Comparison of ENCODE assay signal across 8 cellular contexts in genomic region chr9:120875954-120876841, GRCh38. TPM values are rescaled to one million over a fixed set of nuclear protein-coding genes. Genes with fewer than 3 reads are reported as not detected.
DNase-seq lines count a peak whose midpoint lies in the region; ATAC-seq and TF ChIP-seq lines count a peak whose summit lies in the region.

No MANE protein-coding gene starts in this region.

- H3K36me3 ChIP-seq in KMS-11 (ENCODE audit: insufficient read depth), result no peaks in the 10 kb centered on the region
- H3K36me3 ChIP-seq in neuronal stem cell (replicated peaks in 1 of 2; ENCODE audit: control insufficient read depth in 2 of 2, insufficient read depth in 2 of 2, low read length in 2 of 2), result peaks cover 11 to 37% of the 10 kb centered on the region in 2 donors
- H3K36me3 ChIP-seq in subcutaneous abdominal adipose tissue (ENCODE audit: control insufficient read depth in 5 of 5, insufficient read depth in 5 of 5, low read length in 5 of 5), result peaks cover 0 to 11% (median 5%) of the 10 kb centered on the region in 5 donors

- peak overlapping the region; percentile 96 for H3K23ac ChIP-seq in neuronal stem cell (ENCODE audit: low read depth, low read length, poor library complexity)

- H3K9me3 ChIP-seq in neuronal stem cell (replicated peaks in 1 of 2; ENCODE audit: control insufficient read depth in 2 of 2, insufficient read depth in 1 of 2, low read depth in 1 of 2, low read length in 2 of 2) (no peaks in the 10 kb centered on the region), subcutaneous abdominal adipose tissue (ENCODE audit: control insufficient read depth in 5 of 5, low read length in 5 of 5) (no peaks in the 10 kb centered on the region)

- H3K27me3 ChIP-seq in KMS-11 (ENCODE audit: insufficient read depth, low read depth), result no peaks in the 10 kb centered on the region
- H3K27me3 ChIP-seq in foreskin keratinocyte, result no peaks in the 10 kb centered on the region
- H3K27me3 ChIP-seq in neuronal stem cell (ENCODE audit: control insufficient read depth in 3 of 3, insufficient read depth in 3 of 3, low read depth in 1 of 3, low read length in 3 of 3), result peaks cover 0 to 3% (median 2%) of the 10 kb centered on the region in 3 experiments
- peaks cover 0 to 5% (median 4%) of the 10 kb centered on the region in 5 donors for H3K27me3 ChIP-seq in subcutaneous abdominal adipose tissue (ENCODE audit: control insufficient read depth in 5 of 5, insufficient read depth in 4 of 5, low read length in 5 of 5)

- H2BK15ac ChIP-seq in neuronal stem cell (ENCODE audit: low read length), result peak overlapping the region; percentile 96

- H4K8ac ChIP-seq in neuronal stem cell (ENCODE audit: low read depth, low read length), result no peak overlapping the region

- H2AFZ ChIP-seq in KMS-11 (ENCODE audit: low read depth), result peak overlapping the region; percentile 41; the same call in 1 of the 2 replicates
- peak overlapping the region; percentile 94 for H2AFZ ChIP-seq in neuronal stem cell (ENCODE audit: low read length)

- no peaks in the 10 kb centered on the region for H3K79me1 ChIP-seq in neuronal stem cell (ENCODE audit: low read depth, low read length)

- peak overlapping the region; percentile 85 for H2AK5ac ChIP-seq in neuronal stem cell (ENCODE audit: low read depth, low read length)

- peak overlapping the region; percentile 14 for H3K4ac ChIP-seq in neuronal stem cell (ENCODE audit: low read length)

- H2BK12ac ChIP-seq in neuronal stem cell (ENCODE audit: low read length), result peak overlapping the region; percentile 48

- peak overlapping the region; percentile 19 for H2BK5ac ChIP-seq in neuronal stem cell (ENCODE audit: low read length)

- H3K4me1 ChIP-seq in KMS-11 (ENCODE audit: low read depth, poor library complexity, severe bottlenecking) (peaks cover 74% of the 10 kb centered on the region), foreskin keratinocyte (peaks cover 9% of the 10 kb centered on the region), neuronal stem cell (ENCODE audit: control insufficient read depth in 2 of 2, insufficient read depth in 1 of 2, low read depth in 1 of 2, low read length in 2 of 2) (peaks cover 11% of the 10 kb centered on the region in 2 donors), subcutaneous abdominal adipose tissue (ENCODE audit: control insufficient read depth in 5 of 5, insufficient read depth in 5 of 5, low read length in 5 of 5) (peaks cover 0 to 22% (median 12%) of the 10 kb centered on the region in 5 donors)

- WGBS in neuronal stem cell (ENCODE audit: extremely low coverage in 2 of 2, insufficient read length in 2 of 2, insufficient replicate concordance in 1 of 2), 2 donors, result no CpG with 5 or more reads among the region's 65 CpGs

- no peak overlapping the region for H4K91ac ChIP-seq in neuronal stem cell (ENCODE audit: low read depth, low read length, poor library complexity)

- TF ChIP-seq CTCF in KMS-11 (conservative IDR thresholded peaks at IDR 0.05; ENCODE audit: low read depth, low read length) (no peak), foreskin keratinocyte (conservative IDR thresholded peaks at IDR 0.05) (no peak)

- peak overlapping the region; percentile 52 for H3K4me2 ChIP-seq in KMS-11
- H3K4me2 ChIP-seq in neuronal stem cell (ENCODE audit: insufficient read depth, low read length, poor library complexity, severe bottlenecking), result peak overlapping the region; percentile 91

- H4K20me1 ChIP-seq in KMS-11 (ENCODE audit: insufficient read depth), result no peaks in the 10 kb centered on the region

- H3K9ac ChIP-seq in KMS-11 (peak overlapping the region; percentile 97), neuronal stem cell (ENCODE audit: low read depth, low read length, poor library complexity) (peak overlapping the region; percentile 82), subcutaneous abdominal adipose tissue (ENCODE audit: low read length in 5 of 5) (peak overlapping the region in 3 of 5 donors; percentile 48 to 64 (median 63))

- TF ChIP-seq POLR2A in Raji (IDR thresholded peaks at IDR 0.05; ENCODE audit: insufficient read depth, low read depth, low read length), result peak; percentile 58

- peak overlapping the region; percentile 94 for H3K18ac ChIP-seq in neuronal stem cell (ENCODE audit: low read length)

- H3K4me3 ChIP-seq in KMS-11 (IDR thresholded peaks at IDR 0.05; ENCODE audit: insufficient read depth, low read depth, low read length) (no peak overlapping the region), neuronal stem cell (ENCODE audit: low read length in 2 of 2) (peak overlapping the region; percentile 85 to 94), subcutaneous abdominal adipose tissue (ENCODE audit: low read depth in 1 of 5, low read length in 5 of 5) (peak overlapping the region in 4 of 5 donors; percentile 59 to 71 (median 70))

- H2BK120ac ChIP-seq in neuronal stem cell (ENCODE audit: low read depth, low read length), result peak overlapping the region; percentile 56

- peaks cover 26% of the 10 kb centered on the region; the same call in 1 of the 2 replicates for H3K79me2 ChIP-seq in KMS-11 (ENCODE audit: insufficient read depth, low read depth)

- peak overlapping the region; percentile 59 for H3K14ac ChIP-seq in neuronal stem cell (ENCODE audit: low read length)

- peak; percentile 99 for DNase-seq in Daoy (ENCODE audit: low read depth)
- peak; percentile 71 for DNase-seq in activated gamma-delta T cell (lab: John Stamatoyannopoulos, UW)
- peak; percentile 59 to 79 for DNase-seq in foreskin keratinocyte
- peak; percentile 63 for DNase-seq in neuronal stem cell (ENCODE audit: low spot score)

- H3K27ac ChIP-seq in KMS-11 (peak overlapping the region; percentile 96), foreskin keratinocyte (peak overlapping the region; percentile 93), neuronal stem cell (replicated peaks; ENCODE audit: low read length) (peak overlapping the region; percentile 63), subcutaneous abdominal adipose tissue (ENCODE audit: low read depth, low read length) (peak overlapping the region; percentile 69)

- ATAC-seq in GM21786 (IDR thresholded peaks at IDR 0.05; ENCODE audit: unreplicated experiment) (peak; percentile 53), foreskin keratinocyte (peak; percentile 49)

RNA-seq across cellular contexts. Expression of gene PHF19, which starts 0.8 kb away (rescaled TPM):
- total RNA-seq in Daoy (2014; rRNA removed; shearing (Covaris generic)), result 101 and 108 TPM in 2 replicates
- 67.2 and 82.1 TPM in 2 replicates for total RNA-seq in foreskin keratinocyte
- polyA plus RNA-seq in foreskin keratinocyte, result 89.0 and 105 TPM in 2 replicates
- 24.6 TPM for polyA plus RNA-seq in neuronal stem cell (2013, experiment 1 of 2)
- polyA plus RNA-seq in neuronal stem cell (2013, experiment 2 of 2), result 23.4 TPM

RNA-seq across cellular contexts. Expression of gene PSMD5, which starts 33.5 kb away (rescaled TPM):
- total RNA-seq in Daoy (2014; rRNA removed; shearing (Covaris generic)), result 38.0 and 40.7 TPM in 2 replicates
- total RNA-seq in foreskin keratinocyte, result 44.8 and 46.2 TPM in 2 replicates
- 21.5 and 25.9 TPM in 2 replicates for polyA plus RNA-seq in foreskin keratinocyte
- polyA plus RNA-seq in neuronal stem cell (2013, experiment 1 of 2), result 21.7 TPM
- 21.8 TPM for polyA plus RNA-seq in neuronal stem cell (2013, experiment 2 of 2)

RNA-seq across cellular contexts. Expression of gene TRAF1, which starts 50.4 kb away (rescaled TPM):
- 8.1 and 11.6 TPM in 2 replicates for total RNA-seq in Daoy (2014; rRNA removed; shearing (Covaris generic))
- total RNA-seq in foreskin keratinocyte, result 0.78 and 0.99 TPM in 2 replicates
- polyA plus RNA-seq in foreskin keratinocyte, result 0.56 and 0.78 TPM in 2 replicates
- 2.0 TPM for polyA plus RNA-seq in neuronal stem cell (2013, experiment 1 of 2)
- 2.0 TPM for polyA plus RNA-seq in neuronal stem cell (2013, experiment 2 of 2)
